Comparison of ENCODE assay signal across 1 cellular context in the genomic region with DNA sequence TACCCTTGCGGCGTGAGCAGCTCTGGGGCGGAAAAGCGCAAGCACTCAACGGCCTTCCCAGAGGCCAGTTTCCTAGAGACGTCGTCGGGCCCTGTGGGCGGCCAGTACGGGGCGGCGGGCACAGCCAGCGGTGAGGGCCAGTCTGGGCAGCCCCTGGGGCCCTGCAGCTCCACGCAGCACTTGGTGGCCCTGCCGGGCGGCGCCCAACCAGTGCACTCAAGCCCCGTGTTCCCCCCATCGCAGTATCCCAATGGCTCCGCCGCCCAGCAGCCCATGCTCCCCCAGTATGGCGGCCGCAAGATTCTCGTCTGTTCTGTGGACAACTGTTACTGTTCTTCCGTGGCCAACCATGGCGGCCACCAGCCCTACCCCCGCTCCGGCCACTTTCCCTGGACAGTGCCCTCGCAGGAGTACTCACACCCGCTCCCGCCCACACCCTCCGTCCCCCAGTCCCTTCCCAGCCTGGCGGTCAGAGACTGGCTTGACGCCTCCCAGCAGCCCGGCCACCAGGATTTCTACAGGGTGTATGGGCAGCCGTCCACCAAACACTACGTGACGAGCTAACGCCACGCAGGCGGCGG.
TF ChIP-seq lines count a peak whose summit lies in the region.

No MANE protein-coding gene starts in this region.

TF ChIP-seq in HepG2, 621 proteins besides CTCF, POLR2A, EP300 and RAD21:
- TF ChIP-seq RBFOX2 (IDR thresholded peaks at IDR 0.05; ENCODE audit: low read depth, low read length) (peak; percentile 67), ZNF34 (CRISPR knock-in tag; IDR thresholded peaks at IDR 0.05; ENCODE audit: borderline replicate concordance) (no peak), AGO2 (optimal IDR thresholded peaks at IDR 0.05; ENCODE audit: low read depth, low read length) (peak; percentile 80), HNRNPL (IDR thresholded peaks at IDR 0.05; ENCODE audit: low read depth, low read length) (0 out of 2 replicates have a peak, but pooled peaks have one; percentile 20)
- TF ChIP-seq, protein P1, sequence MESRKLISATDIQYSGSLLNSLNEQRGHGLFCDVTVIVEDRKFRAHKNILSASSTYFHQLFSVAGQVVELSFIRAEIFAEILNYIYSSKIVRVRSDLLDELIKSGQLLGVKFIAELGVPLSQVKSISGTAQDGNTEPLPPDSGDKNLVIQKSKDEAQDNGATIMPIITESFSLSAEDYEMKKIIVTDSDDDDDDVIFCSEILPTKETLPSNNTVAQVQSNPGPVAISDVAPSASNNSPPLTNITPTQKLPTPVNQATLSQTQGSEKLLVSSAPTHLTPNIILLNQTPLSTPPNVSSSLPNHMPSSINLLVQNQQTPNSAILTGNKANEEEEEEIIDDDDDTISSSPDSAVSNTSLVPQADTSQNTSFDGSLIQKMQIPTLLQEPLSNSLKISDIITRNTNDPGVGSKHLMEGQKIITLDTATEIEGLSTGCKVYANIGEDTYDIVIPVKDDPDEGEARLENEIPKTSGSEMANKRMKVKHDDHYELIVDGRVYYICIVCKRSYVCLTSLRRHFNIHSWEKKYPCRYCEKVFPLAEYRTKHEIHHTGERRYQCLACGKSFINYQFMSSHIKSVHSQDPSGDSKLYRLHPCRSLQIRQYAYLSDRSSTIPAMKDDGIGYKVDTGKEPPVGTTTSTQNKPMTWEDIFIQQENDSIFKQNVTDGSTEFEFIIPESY (CRISPR knock-in tag; IDR thresholded peaks at IDR 0.05) = peak; percentile 35; the same call in 1 of the 2 replicates
- TF ChIP-seq, protein P2, sequence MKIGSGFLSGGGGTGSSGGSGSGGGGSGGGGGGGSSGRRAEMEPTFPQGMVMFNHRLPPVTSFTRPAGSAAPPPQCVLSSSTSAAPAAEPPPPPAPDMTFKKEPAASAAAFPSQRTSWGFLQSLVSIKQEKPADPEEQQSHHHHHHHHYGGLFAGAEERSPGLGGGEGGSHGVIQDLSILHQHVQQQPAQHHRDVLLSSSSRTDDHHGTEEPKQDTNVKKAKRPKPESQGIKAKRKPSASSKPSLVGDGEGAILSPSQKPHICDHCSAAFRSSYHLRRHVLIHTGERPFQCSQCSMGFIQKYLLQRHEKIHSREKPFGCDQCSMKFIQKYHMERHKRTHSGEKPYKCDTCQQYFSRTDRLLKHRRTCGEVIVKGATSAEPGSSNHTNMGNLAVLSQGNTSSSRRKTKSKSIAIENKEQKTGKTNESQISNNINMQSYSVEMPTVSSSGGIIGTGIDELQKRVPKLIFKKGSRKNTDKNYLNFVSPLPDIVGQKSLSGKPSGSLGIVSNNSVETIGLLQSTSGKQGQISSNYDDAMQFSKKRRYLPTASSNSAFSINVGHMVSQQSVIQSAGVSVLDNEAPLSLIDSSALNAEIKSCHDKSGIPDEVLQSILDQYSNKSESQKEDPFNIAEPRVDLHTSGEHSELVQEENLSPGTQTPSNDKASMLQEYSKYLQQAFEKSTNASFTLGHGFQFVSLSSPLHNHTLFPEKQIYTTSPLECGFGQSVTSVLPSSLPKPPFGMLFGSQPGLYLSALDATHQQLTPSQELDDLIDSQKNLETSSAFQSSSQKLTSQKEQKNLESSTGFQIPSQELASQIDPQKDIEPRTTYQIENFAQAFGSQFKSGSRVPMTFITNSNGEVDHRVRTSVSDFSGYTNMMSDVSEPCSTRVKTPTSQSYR (CRISPR knock-in tag; IDR thresholded peaks at IDR 0.05; ENCODE audit: borderline replicate concordance) = no peak
